10 cellular contexts compared by ENCODE assay signal in genomic region chr3:195117978-195118581, GRCh38.
DNase-seq lines count a peak whose midpoint lies in the region; ATAC-seq, FAIRE-seq and TF ChIP-seq lines count a peak whose summit lies in the region.
"Had no signal": no experiment of that assay in that cellular context is flagged by ENCODE, and none has a peak within 500 bp of the region (broad histone marks: within the 10 kb centered on the region; RNA-seq: fewer than 3 reads in every experiment).

No MANE protein-coding gene starts in this region.

- no peaks in the 10 kb centered on the region for H3K27me3 ChIP-seq in HUES6 (ENCODE audit: control insufficient read depth, insufficient read depth, low read length)
- H3K27me3 ChIP-seq in astrocyte (ENCODE audit: insufficient read depth, low read length): no peaks in the 10 kb centered on the region
- H3K27me3 ChIP-seq in HepG2 (ENCODE audit: control insufficient read depth in 1 of 2, insufficient read depth in 2 of 2, low read length in 2 of 2): no peaks in the 10 kb centered on the region
- H3K27me3 ChIP-seq in uterus: no peaks in the 10 kb centered on the region

- H3K9me3 ChIP-seq in HUES6 (ENCODE audit: control insufficient read depth, insufficient read depth, low read depth, low read length) (no peaks in the 10 kb centered on the region), astrocyte (ENCODE audit: insufficient read depth, low read depth, low read length) (no peaks in the 10 kb centered on the region), HepG2 (ENCODE audit: low read length) (no peaks in the 10 kb centered on the region), uterus (no peaks in the 10 kb centered on the region)

- H3K27ac Mint-ChIP-seq in Calu3 (ENCODE audit: unreplicated experiment): peak overlapping the region; percentile 95
- peak overlapping the region; percentile 5 for H3K27ac Mint-ChIP-seq in astrocyte (ENCODE audit: unreplicated experiment)
- H3K27ac Mint-ChIP-seq: stimulated activated naive CD8-positive, alpha-beta T cell treated with anti-CD3 and anti-CD28 coated beads, Interleukin-15, Interleukin-2, amounts not matched to agents 100 ng/mL and 50 ng/mL, for 24 hours had no signal

- H3K4me3 Mint-ChIP-seq in Calu3 (ENCODE audit: low read depth, unreplicated experiment) (peak overlapping the region; percentile 42), astrocyte (ENCODE audit: unreplicated experiment) (no peak overlapping the region)
- H3K4me3 Mint-ChIP-seq: stimulated activated naive CD8-positive, alpha-beta T cell treated with anti-CD3 and anti-CD28 coated beads, Interleukin-15, Interleukin-2, amounts not matched to agents 100 ng/mL and 50 ng/mL, for 24 hours had no signal

- no peaks in the 10 kb centered on the region for H3K27me3 Mint-ChIP-seq in Calu3 (ENCODE audit: unreplicated experiment)
- H3K27me3 Mint-ChIP-seq in astrocyte (ENCODE audit: low read depth, unreplicated experiment): no peaks in the 10 kb centered on the region
- H3K27me3 Mint-ChIP-seq: stimulated activated naive CD8-positive, alpha-beta T cell treated with anti-CD3 and anti-CD28 coated beads, Interleukin-15, Interleukin-2, amounts not matched to agents 100 ng/mL and 50 ng/mL, for 24 hours had no signal

- no peak for TF ChIP-seq POLR2A in HepG2 (IDR thresholded peaks at IDR 0.05; ENCODE audit: insufficient read depth in 1 of 2, low read depth in 2 of 2, low read length in 2 of 2)
- no peak for TF ChIP-seq POLR2A in uterus (IDR thresholded peaks at IDR 0.05)

- POLR2A ChIA-PET in HepG2 (lab: Yijun Ruan, JAX): no interaction called here

- H3K4me2 ChIP-seq in astrocyte (ENCODE audit: low read length) (peak overlapping the region; percentile 55), HepG2 (ENCODE audit: low read depth, low read length) (no peak overlapping the region; the same call in 1 of the 2 replicates)

- H3K4me1 Mint-ChIP-seq in Calu3 (ENCODE audit: low read depth, unreplicated experiment) (peaks cover 59% of the 10 kb centered on the region), astrocyte (ENCODE audit: low read depth, unreplicated experiment) (peaks cover 18% of the 10 kb centered on the region)

- TF ChIP-seq CTCF in Calu3 (IDR thresholded peaks at IDR 0.05; ENCODE audit: unreplicated experiment) (peak; percentile 44), astrocyte (IDR thresholded peaks at IDR 0.05; ENCODE audit: insufficient read depth, low read depth, low read length) (peak; percentile 27), HepG2 (CRISPR knock-in tag; IDR thresholded peaks at IDR 0.05) (no peak), uterus (IDR thresholded peaks at IDR 0.05) (peak in 2 of 4 experiments; percentile 7 to 14)

- H4K20me1 ChIP-seq in astrocyte (ENCODE audit: insufficient read depth, low read length): no peaks in the 10 kb centered on the region
- no peaks in the 10 kb centered on the region for H4K20me1 ChIP-seq in HepG2 (ENCODE audit: insufficient read depth, low read length)

- H3K36me3 ChIP-seq in HUES6 (ENCODE audit: control insufficient read depth, insufficient read depth, low read length) (no peaks in the 10 kb centered on the region), astrocyte (ENCODE audit: insufficient read depth, low read length) (no peaks in the 10 kb centered on the region), HepG2 (replicated peaks in 1 of 2; ENCODE audit: control insufficient read depth in 1 of 2, insufficient read depth in 2 of 2, low read length in 2 of 2) (no peaks in the 10 kb centered on the region), uterus (no peaks in the 10 kb centered on the region)

- H3K9me3 Mint-ChIP-seq in Calu3 (ENCODE audit: low read depth, unreplicated experiment) (no peaks in the 10 kb centered on the region), astrocyte (ENCODE audit: unreplicated experiment) (no peaks in the 10 kb centered on the region)
- H3K9me3 Mint-ChIP-seq: stimulated activated naive CD8-positive, alpha-beta T cell treated with anti-CD3 and anti-CD28 coated beads, Interleukin-15, Interleukin-2, amounts not matched to agents 100 ng/mL and 50 ng/mL, for 24 hours had no signal

- TF ChIP-seq RAD21 in HepG2 (CRISPR knock-in tag; IDR thresholded peaks at IDR 0.05): no peak

- H3K4me3 ChIP-seq in HUES6 (ENCODE audit: low read depth, low read length): no peak overlapping the region; the same call in 1 of the 2 replicates
- H3K4me3 ChIP-seq in astrocyte (ENCODE audit: insufficient read depth, low read depth, low read length): no peak overlapping the region
- no peak overlapping the region for H3K4me3 ChIP-seq in HepG2 (replicated peaks in 1 of 3; ENCODE audit: insufficient read depth in 1 of 3, low read depth in 2 of 3, low read length in 3 of 3)
- H3K4me3 ChIP-seq in uterus: no peak overlapping the region

- intact Hi-C loops in Calu3 (cut with micrococcal nuclease; ENCODE audit: unreplicated experiment) (loop anchor here (1.0 to 2.0 kb wide), 3 partner anchors 32 to 143 kb away; no protein-coding TSS in a partner anchor), HepG2 (cut with micrococcal nuclease; ENCODE audit: unreplicated experiment) (loop anchor here (2.0 kb wide), 2 partner anchors 47 to 141 kb away; no protein-coding TSS in a partner anchor), uterus (cut with DNase I; ENCODE audit: low total_unique reads) (no loop called here)

- H3K4me1 ChIP-seq in HUES6 (ENCODE audit: control insufficient read depth, insufficient read depth, low read length) (peaks cover 39% of the 10 kb centered on the region), astrocyte (ENCODE audit: insufficient read depth, low read length) (peaks cover 35% of the 10 kb centered on the region), HepG2 (ENCODE audit: insufficient read depth, low read length) (peaks cover 56% of the 10 kb centered on the region), uterus (peaks cover 0 to 6% of the 10 kb centered on the region in 2 donors)

- H3K9ac ChIP-seq in HUES6 (ENCODE audit: low read length): no peak overlapping the region
- H3K9ac ChIP-seq in astrocyte (ENCODE audit: low read length): no peak overlapping the region
- H3K9ac ChIP-seq in HepG2 (ENCODE audit: insufficient read depth, low read depth, low read length): no peak overlapping the region

- peak; percentile 94 for DNase-seq in Calu3
- no peak for DNase-seq in astrocyte (ENCODE audit: low read depth)
- no peak for DNase-seq in HepG2 (ENCODE audit: low spot score)
- DNase-seq in uterus: no peak
- DNase-seq in ecto neural progenitor cell (ENCODE audit: low spot score): no peak
- DNase-seq: NCI-H345 had no signal

- H2AFZ ChIP-seq in astrocyte (ENCODE audit: low read depth, low read length): no peak overlapping the region
- H2AFZ ChIP-seq in HepG2 (ENCODE audit: low read length): no peak overlapping the region

- H3K79me2 ChIP-seq in astrocyte (ENCODE audit: insufficient read depth, low read length) (no peaks in the 10 kb centered on the region), HepG2 (ENCODE audit: insufficient read depth, low read length) (no peaks in the 10 kb centered on the region)

- in situ Hi-C loops in HepG2 (cut with HindIII; ENCODE audit: extremely low pct_ligation_motif_present, low pct_unique_long_range_greater_than_20kb): no loop called here

- ATAC-seq in HepG2 (peak; percentile 10; the same call in 1 of the 3 replicates), GM19452 (IDR thresholded peaks at IDR 0.05; ENCODE audit: unreplicated experiment) (no peak), HG02840 (IDR thresholded peaks at IDR 0.05; ENCODE audit: low FRiP score, unreplicated experiment) (no peak)

- H3K27ac ChIP-seq in HUES6 (ENCODE audit: low read depth, low read length) (peak overlapping the region; percentile 50; the same call in 1 of the 2 replicates), astrocyte (ENCODE audit: low read depth, low read length) (peak overlapping the region; percentile 96), HepG2 (ENCODE audit: extremely low read length, insufficient read depth, low read length) (peak overlapping the region; percentile 19), uterus (no peak overlapping the region)

- 68% methylated on average over 9 of the region's 10 CpGs for WGBS in HepG2 (ENCODE audit: low lambda C conversion rate)

- H3K36me3 Mint-ChIP-seq in Calu3 (ENCODE audit: insufficient read depth, unreplicated experiment) (peaks cover 11% of the 10 kb centered on the region), astrocyte (ENCODE audit: low read depth, unreplicated experiment) (no peaks in the 10 kb centered on the region)

- FAIRE-seq in astrocyte (lab: Jason Lieb, UNC) (no peak), HepG2 (lab: Jason Lieb, UNC) (no peak)

- BruUV-seq in Calu3 (replicated peaks; lab: Mats Ljungman, UMichigan) (TSS peak; percentile 96), HepG2 (replicated peaks; lab: Mats Ljungman, UMichigan) (no TSS peak)

- CTCF ChIA-PET in Calu3 (lab: Charles Lee) (interaction anchor here (0.6 to 1.2 kb wide), 4 partner anchors 10 to 436 kb away, joined by 3 to 4 read pairs (median 4); no protein-coding TSS in a partner anchor), HepG2 (lab: Yijun Ruan, JAX; ENCODE audit: low intra/inter-chr PET ratio, low total read pairs) (no interaction called here)

- TF ChIP-seq EP300 in HepG2 (IDR thresholded peaks at IDR 0.05; ENCODE audit: low read depth in 2 of 2, low read length in 2 of 2): no peak
- no peak for TF ChIP-seq EP300 in HepG2 (CRISPR knock-in tag; IDR thresholded peaks at IDR 0.05; ENCODE audit: borderline replicate concordance)

TF ChIP-seq in HepG2, 621 proteins besides CTCF, POLR2A, EP300 and RAD21 (continues in another document):
- TF ChIP-seq SOX5 (CRISPR knock-in tag; IDR thresholded peaks at IDR 0.05; ENCODE audit: borderline replicate concordance) (peak; percentile 13; the same call in 1 of the 2 replicates), PATZ1 (CRISPR knock-in tag; IDR thresholded peaks at IDR 0.05) (peak; percentile 48; the same call in 1 of the 2 replicates)

Comparison
In these comparisons a context has a peak if more than half of its experiments do, and no peak if none do; other contexts are left out.
1. H3K27ac ChIP-seq: peak in HUES6 (single experiment), astrocyte (single experiment) and HepG2 (single experiment); none in uterus (0 of 2).